ENCODE assay signal across 9 cellular contexts in the genomic region with DNA sequence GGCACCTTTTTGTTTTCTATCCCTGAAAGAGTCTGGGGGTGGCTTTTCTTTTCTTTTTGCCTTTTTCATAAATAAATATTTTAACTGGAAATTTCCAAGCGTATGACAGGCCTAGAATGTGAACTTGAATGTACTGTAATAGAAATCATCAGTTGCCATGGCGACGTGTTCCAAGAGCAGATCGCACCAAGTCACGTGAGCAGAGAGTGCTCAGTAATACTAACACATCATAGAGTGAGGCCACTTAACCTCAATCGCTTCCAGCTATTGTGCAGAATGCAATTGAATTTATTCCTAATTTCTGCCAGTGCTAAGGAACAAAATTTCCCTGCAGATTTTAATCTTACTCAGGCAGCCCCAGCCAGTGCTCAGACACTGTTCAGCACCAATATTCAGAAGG. TPM values are rescaled to one million over a fixed set of nuclear protein-coding genes. Genes with fewer than 3 reads are reported as not detected.
DNase-seq lines count a peak whose midpoint lies in the region; ATAC-seq lines count a peak whose summit lies in the region.
"Had no signal": no experiment of that assay in that cellular context is flagged by ENCODE, and none has a peak within 500 bp of the region (broad histone marks: within the 10 kb centered on the region; RNA-seq: fewer than 3 reads in every experiment).

No MANE protein-coding gene starts in this region.

- DNase-seq in COLO829 (ENCODE audit: low spot score) (peak; percentile 45), NCI-H1694 (lab: John Stamatoyannopoulos, UW) (peak; percentile 86), non-pigmented ciliary epithelial cell (ENCODE audit: low read depth) (peak; percentile 71), DMS114 treated with DMSO at 0.1 percent for 48 hours (lab: John Stamatoyannopoulos, UW; ENCODE audit: unreplicated experiment) (no peak)
- DNase-seq: cerebellar nuclear complex had no signal

- H3K27ac ChIP-seq in cingulate gyrus (ENCODE audit: low read depth, low read length): peak overlapping the region; percentile 80

- ATAC-seq in GM19467 (IDR thresholded peaks at IDR 0.05; ENCODE audit: unreplicated experiment) (no peak), HG03442 (IDR thresholded peaks at IDR 0.05; ENCODE audit: unreplicated experiment) (no peak), esophagus mucosa (no peak)

RNA-seq across cellular contexts. Expression of a gene that starts 26.1 kb away (rescaled TPM):
- total RNA-seq in esophagus mucosa: 2.0 TPM
